In the genomic region with DNA sequence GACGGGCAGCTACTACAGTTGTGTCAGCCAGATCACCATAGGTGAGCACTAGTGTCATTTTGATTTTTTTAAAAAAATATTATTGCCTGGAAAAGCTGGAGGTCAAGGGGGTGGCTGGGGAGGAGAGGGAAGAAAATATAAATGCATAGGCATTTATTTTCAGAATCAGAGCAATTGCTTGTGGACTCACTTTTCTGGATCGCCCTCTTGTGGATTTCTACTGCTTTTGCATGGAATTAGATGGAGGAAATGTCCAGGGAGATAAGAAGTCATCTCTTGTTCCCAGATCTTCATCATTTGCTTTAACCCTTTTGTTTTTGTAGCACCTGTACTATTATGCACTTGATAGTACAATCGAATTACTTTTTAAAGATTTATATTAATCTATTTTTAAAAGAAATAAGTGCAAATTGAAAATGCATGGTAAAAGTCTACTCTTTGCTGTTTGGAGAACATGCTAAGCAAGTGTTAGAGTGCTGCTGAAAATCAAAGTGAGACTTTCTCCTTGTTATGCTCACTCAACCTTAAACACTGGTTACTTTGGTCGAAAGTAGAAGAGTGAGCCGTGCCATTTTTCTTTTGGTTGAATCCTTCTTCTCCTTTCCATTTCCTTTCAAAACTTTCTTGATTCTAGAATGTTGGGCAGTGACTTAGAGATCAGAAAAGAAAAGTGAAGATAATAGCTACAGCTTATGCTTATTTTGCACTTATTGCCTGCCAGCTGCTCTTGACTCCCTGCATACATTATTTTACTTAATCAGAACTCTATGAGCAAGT, we compare ENCODE assay signal across 8 cellular contexts.
DNase-seq lines count a peak whose midpoint lies in the region; ATAC-seq and TF ChIP-seq lines count a peak whose summit lies in the region.

No MANE protein-coding gene starts in this region.

- H3K9me3 ChIP-seq in SK-N-SH = no peaks in the 10 kb centered on the region; the same call in 1 of the 2 replicates

- H3K27me3 Mint-ChIP-seq in immature natural killer cell (ENCODE audit: low read depth in 3 of 3) = peaks cover 0 to 4% (median 1%) of the 10 kb centered on the region in 3 donors

- no peaks in the 10 kb centered on the region for H3F3A ChIP-seq in SK-N-SH (replicated peaks; ENCODE audit: insufficient read depth)

- POLR2A ChIA-PET in SK-N-SH (lab: Yijun Ruan, JAX) = no interaction called here

- H3K36me3 ChIP-seq in KMS-11 (ENCODE audit: insufficient read depth) (no peaks in the 10 kb centered on the region; the same call in 1 of the 2 replicates), SK-N-SH (replicated peaks in 1 of 2; ENCODE audit: control insufficient read depth in 1 of 2, insufficient read depth in 2 of 2, low read length in 1 of 2) (peaks cover 3% of the 10 kb centered on the region in 2 experiments)

- H3K79me2 ChIP-seq in KMS-11 (ENCODE audit: insufficient read depth, low read depth) (no peaks in the 10 kb centered on the region), SK-N-SH (ENCODE audit: insufficient read depth) (peaks cover 38% of the 10 kb centered on the region)

- H3K4me3 ChIP-seq in KMS-11 (IDR thresholded peaks at IDR 0.05; ENCODE audit: insufficient read depth, low read depth, low read length) = no peak overlapping the region
- no peak overlapping the region for H3K4me3 ChIP-seq in SK-N-SH (ENCODE audit: low read depth in 2 of 2, low read length in 1 of 2)

- TF ChIP-seq RAD21 in SK-N-SH (IDR thresholded peaks at IDR 0.05; ENCODE audit: low read length) = peak; percentile 57

- 21% methylated on average over 5 of the region's 5 CpGs for WGBS in SK-N-SH (ENCODE audit: low lambda C conversion rate)

- H3K9ac ChIP-seq in KMS-11 (no peak overlapping the region), SK-N-SH (no peak overlapping the region)

- DNase-seq in COR-L47 (lab: John Stamatoyannopoulos, UW) = peak; percentile 57
- no peak for DNase-seq in SK-N-SH
- peak; percentile 31 for DNase-seq in iPS-NIHi11 (ENCODE audit: low spot score)
- no peak for DNase-seq in immature natural killer cell
- DNase-seq in GM19238 (ENCODE audit: insufficient read length, low spot score) = no peak

- H3K27me3 ChIP-seq in KMS-11 (ENCODE audit: insufficient read depth, low read depth) (no peaks in the 10 kb centered on the region), SK-N-SH (ENCODE audit: insufficient read depth) (no peaks in the 10 kb centered on the region)

- CTCF ChIA-PET in SK-N-SH (lab: Yijun Ruan, JAX) = interaction anchor here (0.9 to 2.5 kb wide), 8 partner anchors 9 to 384 kb away, joined by 3 to 6 read pairs (median 4); no protein-coding TSS in a partner anchor

- H3K9me2 ChIP-seq in SK-N-SH = no peaks in the 10 kb centered on the region

- H3K4me1 Mint-ChIP-seq in immature natural killer cell = no peaks in the 10 kb centered on the region

- H3K4me1 ChIP-seq in KMS-11 (ENCODE audit: low read depth, poor library complexity, severe bottlenecking) (peaks cover 21% of the 10 kb centered on the region), SK-N-SH (ENCODE audit: control insufficient read depth in 1 of 2, insufficient read depth in 2 of 2, low read depth in 1 of 2, low read length in 1 of 2) (no peaks in the 10 kb centered on the region)

- H2AFZ ChIP-seq in KMS-11 (ENCODE audit: low read depth) (no peak overlapping the region), SK-N-SH (ENCODE audit: low read depth) (no peak overlapping the region)

- H3K27ac Mint-ChIP-seq in immature natural killer cell = no peak overlapping the region

- H3K27ac ChIP-seq in KMS-11 (no peak overlapping the region), SK-N-SH (ENCODE audit: low read depth in 2 of 2, low read length in 1 of 2) (no peak overlapping the region)

- TF ChIP-seq CTCF in KMS-11 (conservative IDR thresholded peaks at IDR 0.05; ENCODE audit: low read depth, low read length) (peak; percentile 76), SK-N-SH (IDR thresholded peaks at IDR 0.05) (peak; percentile 65)

- H3K4me2 ChIP-seq in KMS-11 (0 out of 2 replicates have a peak overlapping the region, but pooled peaks have one; percentile 9), SK-N-SH (no peak overlapping the region)

- no peaks in the 10 kb centered on the region for H4K20me1 ChIP-seq in KMS-11 (ENCODE audit: insufficient read depth)
- no peaks in the 10 kb centered on the region for H4K20me1 ChIP-seq in SK-N-SH (ENCODE audit: insufficient read depth)

- no peak overlapping the region for H3K4me3 Mint-ChIP-seq in immature natural killer cell

- no peak for TF ChIP-seq EP300 in SK-N-SH (IDR thresholded peaks at IDR 0.05; ENCODE audit: borderline replicate concordance in 1 of 2, low read depth in 1 of 2, low read length in 1 of 2)

- H3K9me3 Mint-ChIP-seq in immature natural killer cell = peaks cover 0 to 4% (median 0%) of the 10 kb centered on the region in 6 donors

- ATAC-seq in GM19463 (IDR thresholded peaks at IDR 0.05; ENCODE audit: unreplicated experiment) = peak; percentile 73
- no peak for ATAC-seq in HG03378 (IDR thresholded peaks at IDR 0.05; ENCODE audit: unreplicated experiment)

- H3K36me3 Mint-ChIP-seq in immature natural killer cell = no peaks in the 10 kb centered on the region

TF ChIP-seq in SK-N-SH, 30 proteins besides CTCF, POLR2A, EP300 and RAD21:
- TF ChIP-seq NRF1 (IDR thresholded peaks at IDR 0.05; ENCODE audit: low read depth, low read length) (no peak), SMC3 (IDR thresholded peaks at IDR 0.05; ENCODE audit: low read depth, low read length) (peak; percentile 61)

Comparison
In these comparisons a context has a peak if more than half of its experiments do, and no peak if none do; other contexts are left out.
1. DNase-seq: peak in COR-L47 (single experiment) and iPS-NIHi11 (single experiment); none in SK-N-SH (single experiment), immature natural killer cell (0 of 3) and GM19238 (single experiment).